In genomic region chr6:113464959-113465358, GRCh38 we compare ENCODE assay signal across 12 cellular contexts.
DNase-seq lines count a peak whose midpoint lies in the region; ATAC-seq and TF ChIP-seq lines count a peak whose summit lies in the region.
"Had no signal": no experiment of that assay in that cellular context is flagged by ENCODE, and none has a peak within 500 bp of the region (broad histone marks: within the 10 kb centered on the region; RNA-seq: fewer than 3 reads in every experiment).

No MANE protein-coding gene starts in this region.

- POLR2A ChIA-PET in PC-3 (lab: Charles Lee; ENCODE audit: unreplicated experiment) = no interaction called here

- no peak overlapping the region for H3K4me3 Mint-ChIP-seq in osteocyte (ENCODE audit: unreplicated experiment)
- H3K4me3 Mint-ChIP-seq: stimulated activated naive CD8-positive, alpha-beta T cell treated with anti-CD3 and anti-CD28 coated beads, Interleukin-15, amount 100 ng/mL, for 72 hours had no signal

- BruUV-seq in PC-3 (replicated peaks; lab: Mats Ljungman, UMichigan) = no TSS peak

- no peak overlapping the region for H3K4me2 ChIP-seq in GM23248 (ENCODE audit: unreplicated experiment)
- peak overlapping the region; percentile 11; the same call in 1 of the 2 replicates for H3K4me2 ChIP-seq in PC-3 (ENCODE audit: low read length)

- peak overlapping the region; percentile 39 for H3K27ac Mint-ChIP-seq in osteocyte (ENCODE audit: unreplicated experiment)
- H3K27ac Mint-ChIP-seq: stimulated activated naive CD8-positive, alpha-beta T cell treated with anti-CD3 and anti-CD28 coated beads, Interleukin-15, amount 100 ng/mL, for 72 hours had no signal

- in situ Hi-C loops in GM23248 (cut with MboI) (no loop called here), GM13976 (cut with MboI; ENCODE audit: low sequenced_read_pairs, unreplicated experiment) (no loop called here)

- H3K79me2 ChIP-seq in GM23248 (ENCODE audit: insufficient read depth) (no peaks in the 10 kb centered on the region), PC-3 (ENCODE audit: low read length) (no peaks in the 10 kb centered on the region)

- intact Hi-C loops in PC-3 (cut with micrococcal nuclease) = no loop called here
- intact Hi-C loops in ascending aorta (cut with DNase I) = no loop called here

- H3K36me3 Mint-ChIP-seq in osteocyte (ENCODE audit: unreplicated experiment) = peaks cover 2% of the 10 kb centered on the region

- H3F3A ChIP-seq in GM23248 (ENCODE audit: insufficient read depth) (peaks cover 14% of the 10 kb centered on the region; the same call in 1 of the 2 replicates), PC-3 (ENCODE audit: low read length, unreplicated experiment) (no peaks in the 10 kb centered on the region)

- H3K9me3 ChIP-seq in GM23248 (ENCODE audit: low read depth) (no peaks in the 10 kb centered on the region), PC-3 (ENCODE audit: low read length) (no peaks in the 10 kb centered on the region), ascending aorta (no peaks in the 10 kb centered on the region)

- CTCF ChIA-PET in PC-3 (lab: Charles Lee) = no interaction called here

- 19 to 23% methylated on average over 3 of the region's 3 CpGs for WGBS in GM23248 (ENCODE audit: low coverage in 1 of 2, low lambda C conversion rate in 2 of 2, missing lambda C conversion rate in 2 of 2), 2 experiments

- DNase-seq in GM23248 = peak; percentile 80
- DNase-seq in PC-3 = peak; percentile 77
- peak; percentile 87 for DNase-seq in epithelial cell of esophagus (ENCODE audit: low read depth)
- no peak for DNase-seq in osteocyte (ENCODE audit: extremely low spot score, unreplicated experiment)
- no peak for DNase-seq in cerebellar nuclear complex (lab: John Stamatoyannopoulos, UW)
- no peak for DNase-seq in activated T-cell treated with anti-CD3 and anti-CD28 coated beads, Interleukin-2, amount 50 U/mL, for 1 hour
- DNase-seq in ascending aorta (ENCODE audit: low spot score in 2 of 2) = no peak
- DNase-seq in GM13976 (ENCODE audit: low spot score) = no peak
- DNase-seq: NCI-H748 treated with DMSO at 0.1 percent for 48 hours; stimulated activated naive CD8-positive, alpha-beta T cell treated with anti-CD3 and anti-CD28 coated beads, Interleukin-15, amount 100 ng/mL, for 72 hours had no signal

- H3K27me3 ChIP-seq in GM23248 (replicated peaks; ENCODE audit: insufficient read depth) = no peaks in the 10 kb centered on the region
- no peaks in the 10 kb centered on the region for H3K27me3 ChIP-seq in PC-3 (ENCODE audit: low read length)
- H3K27me3 ChIP-seq in ascending aorta = no peaks in the 10 kb centered on the region

- no peak overlapping the region for H3K9ac ChIP-seq in GM23248
- H3K9ac ChIP-seq in PC-3 (ENCODE audit: low read length) = no peak overlapping the region

- peaks cover 17% of the 10 kb centered on the region for H3K9me3 Mint-ChIP-seq in osteocyte (ENCODE audit: unreplicated experiment)
- H3K9me3 Mint-ChIP-seq: stimulated activated naive CD8-positive, alpha-beta T cell treated with anti-CD3 and anti-CD28 coated beads, Interleukin-15, amount 100 ng/mL, for 72 hours had no signal

- H2AFZ ChIP-seq in GM23248 (0 out of 2 replicates have a peak overlapping the region, but pooled peaks have one; percentile 5), PC-3 (ENCODE audit: low read length) (no peak overlapping the region)

- H3K4me1 ChIP-seq in GM23248 (ENCODE audit: insufficient read depth) (peaks cover 19% of the 10 kb centered on the region), PC-3 (ENCODE audit: insufficient read depth, low read length) (peaks cover 16% of the 10 kb centered on the region), ascending aorta (no peaks in the 10 kb centered on the region)

- H3K27ac ChIP-seq in GM23248 (peak overlapping the region; percentile 3; the same call in 1 of the 2 replicates), PC-3 (ENCODE audit: low read length) (0 out of 2 replicates have a peak overlapping the region, but pooled peaks have one; percentile 4), ascending aorta (no peak overlapping the region)

- H3K27me3 Mint-ChIP-seq in osteocyte (ENCODE audit: unreplicated experiment) = no peaks in the 10 kb centered on the region
- H3K27me3 Mint-ChIP-seq: stimulated activated naive CD8-positive, alpha-beta T cell treated with anti-CD3 and anti-CD28 coated beads, Interleukin-15, amount 100 ng/mL, for 72 hours had no signal

- TF ChIP-seq CTCF in PC-3 (conservative IDR thresholded peaks at IDR 0.05; ENCODE audit: low read depth, low read length) (no peak), epithelial cell of esophagus (IDR thresholded peaks at IDR 0.05; ENCODE audit: insufficient read depth, low read depth, low read length, missing control alignments) (no peak), osteocyte (IDR thresholded peaks at IDR 0.05) (no peak), ascending aorta (IDR thresholded peaks at IDR 0.05) (no peak), GM13976 (IDR thresholded peaks at IDR 0.05; ENCODE audit: borderline replicate concordance, control extremely low read depth, extremely low read depth, insufficient read depth, missing control alignments) (no peak)

- peak; percentile 89 for ATAC-seq in PC-3
- ATAC-seq: activated CD4-positive, CD25-positive, alpha-beta regulatory T cell treated with anti-CD3 and anti-CD28 coated beads, Interleukin-2, amount 50 U/mL, for 24 hours; stimulated activated naive CD8-positive, alpha-beta T cell treated with anti-CD3 and anti-CD28 coated beads, Interleukin-15, amount 100 ng/mL, for 72 hours had no signal

- H3K4me3 ChIP-seq in GM23248 (no peak overlapping the region), PC-3 (ENCODE audit: low read length) (no peak overlapping the region), epithelial cell of esophagus (ENCODE audit: low read length) (no peak overlapping the region), ascending aorta (no peak overlapping the region)
- H3K4me3 ChIP-seq: lung had no signal

- no peaks in the 10 kb centered on the region for H4K20me1 ChIP-seq in GM23248 (ENCODE audit: insufficient read depth)
- H4K20me1 ChIP-seq in PC-3 (ENCODE audit: low read length) = no peaks in the 10 kb centered on the region

- no peaks in the 10 kb centered on the region for H3K36me3 ChIP-seq in GM23248 (ENCODE audit: low read depth)
- H3K36me3 ChIP-seq in PC-3 (ENCODE audit: low read depth, low read length) = no peaks in the 10 kb centered on the region
- H3K36me3 ChIP-seq in ascending aorta = no peaks in the 10 kb centered on the region

- peaks cover 18% of the 10 kb centered on the region for H3K4me1 Mint-ChIP-seq in osteocyte (ENCODE audit: unreplicated experiment)
- H3K4me1 Mint-ChIP-seq: stimulated activated naive CD8-positive, alpha-beta T cell treated with anti-CD3 and anti-CD28 coated beads, Interleukin-15, amount 100 ng/mL, for 72 hours had no signal

- H3K9me2 ChIP-seq in GM23248 (ENCODE audit: insufficient read depth) = no peaks in the 10 kb centered on the region; the same call in 1 of the 2 replicates
- no peaks in the 10 kb centered on the region for H3K9me2 ChIP-seq in PC-3 (replicated peaks; ENCODE audit: low read length)

Comparison
In these comparisons a context has a peak if more than half of its experiments do, and no peak if none do; other contexts are left out.
1. DNase-seq: peak in GM23248 (single experiment), PC-3 (single experiment) and epithelial cell of esophagus (single experiment); none in osteocyte (single experiment), cerebellar nuclear complex (0 of 2), activated T-cell treated with anti-CD3 and anti-CD28 coated beads, Interleukin-2, amount 50 U/mL, for 1 hour (single experiment), ascending aorta (0 of 2) and GM13976 (single experiment).
2. H3K27ac ChIP-seq: peak in GM23248 (single experiment) and PC-3 (single experiment); none in ascending aorta (0 of 2).